ENCODE assay signal across 30 cellular contexts in genomic region chr9:109159583-109159982, GRCh38. TPM values are rescaled to one million over a fixed set of nuclear protein-coding genes. Genes with fewer than 3 reads are reported as not detected.
"Had no signal": no experiment of that assay in that cellular context is flagged by ENCODE, and none has a peak within 500 bp of the region (broad histone marks: within the 10 kb centered on the region; RNA-seq: fewer than 3 reads in every experiment).

No MANE protein-coding gene starts in this region.

- H3K4me3 ChIP-seq: adrenal gland, body of pancreas, colonic mucosa had no signal

- H3K36me3 ChIP-seq: adrenal gland, colonic mucosa had no signal

- H3K9me3 ChIP-seq: adrenal gland, body of pancreas, colonic mucosa had no signal

- H3K4me1 ChIP-seq: adrenal gland, body of pancreas, colonic mucosa had no signal

- ATAC-seq: activated CD4-positive, alpha-beta T cell treated with anti-CD3 and anti-CD28 coated beads for 36 hours; activated CD8-positive, alpha-beta memory T cell treated with anti-CD3 and anti-CD28 coated beads, Interleukin-2, amount 10 ng/mL, durations not matched to agents 7 days and 5 days; activated CD8-positive, alpha-beta T cell treated with anti-CD3 and anti-CD28 coated beads, Interleukin-2, amount 10 ng/mL, durations not matched to agents 7 days and 5 days; activated naive CD8-positive, alpha-beta T cell treated with anti-CD3 and anti-CD28 coated beads, Interleukin-2, amount 50 U/mL, for 24 hours; body of pancreas; esophagus mucosa had no signal

- H3K27ac ChIP-seq: adrenal gland, body of pancreas, colonic mucosa had no signal

- DNase-seq: activated CD4-positive, alpha-beta memory T cell treated with anti-CD3 and anti-CD28 coated beads for 36 hours; activated CD4-positive, alpha-beta T cell treated with anti-CD3 and anti-CD28 coated beads for 36 hours; activated CD4-positive, alpha-beta T cell treated with anti-CD3 and anti-CD28 coated beads, Interleukin-2, amount 10 ng/mL, durations not matched to agents 24 days and 14 days; activated CD4-positive, CD25-positive, alpha-beta regulatory T cell; activated CD4-positive, CD25-positive, alpha-beta regulatory T cell treated with anti-CD3 and anti-CD28 coated beads, Interleukin-2, amount 50 U/mL, for 72 hours; activated CD8-positive, alpha-beta memory T cell treated with anti-CD3 and anti-CD28 coated beads, Interleukin-2, amount 10 ng/mL, durations not matched to agents 7 days and 5 days; activated CD8-positive, alpha-beta memory T cell treated with anti-CD3 and anti-CD28 coated beads, Interleukin-2, amount 50 U/mL, for 4 hours; activated CD8-positive, alpha-beta T cell treated with anti-CD3 and anti-CD28 coated beads, Interleukin-2, amount 10 ng/mL, durations not matched to agents 7 days and 5 days; activated effector memory CD4-positive, alpha-beta T cell treated with anti-CD3 and anti-CD28 coated beads, Interleukin-2, amount 50 U/mL, for 16 hours; activated naive CD4-positive, alpha-beta T cell treated with anti-CD3 and anti-CD28 coated beads for 36 hours; activated naive CD8-positive, alpha-beta T cell treated with anti-CD3 and anti-CD28 coated beads for 36 hours; activated naive CD8-positive, alpha-beta T cell treated with anti-CD3 and anti-CD28 coated beads, Interleukin-2, amount 50 U/mL, for 24 hours; activated T-cell treated with anti-CD3 and anti-CD28 coated beads, Interleukin-2, amount 50 U/mL, for 1 hour; activated T-cell treated with anti-CD3 and anti-CD28 coated beads, Interleukin-2, amount 50 U/mL, for 48 hours; adrenal gland; amygdala; aorta; body of pancreas; central memory CD4-positive, alpha-beta T cell; cerebellar nuclear complex; colonic mucosa; effector memory CD4-positive, alpha-beta T cell; endodermal cell; head of caudate nucleus; T-helper 2 cell had no signal

- H3K27me3 ChIP-seq: adrenal gland, body of pancreas, colonic mucosa had no signal

RNA-seq across cellular contexts. Expression of gene FRRS1L, which starts 7.5 kb away (rescaled TPM):
- total RNA-seq: activated CD4-positive, alpha-beta memory T cell treated with anti-CD3 and anti-CD28 coated beads for 36 hours; activated CD4-positive, alpha-beta T cell treated with anti-CD3 and anti-CD28 coated beads for 36 hours; activated CD4-positive, alpha-beta T cell treated with anti-CD3 and anti-CD28 coated beads, Interleukin-2, amount 10 ng/mL, durations not matched to agents 24 days and 14 days; activated CD8-positive, alpha-beta memory T cell treated with anti-CD3 and anti-CD28 coated beads for 36 hours; activated CD8-positive, alpha-beta memory T cell treated with anti-CD3 and anti-CD28 coated beads, Interleukin-2, amount 10 ng/mL, durations not matched to agents 7 days and 5 days; activated CD8-positive, alpha-beta T cell treated with anti-CD3 and anti-CD28 coated beads, Interleukin-2, amount 10 ng/mL, durations not matched to agents 7 days and 5 days; activated naive CD4-positive, alpha-beta T cell treated with anti-CD3 and anti-CD28 coated beads for 36 hours; activated naive CD8-positive, alpha-beta T cell treated with anti-CD3 and anti-CD28 coated beads for 36 hours; activated T-helper 1 cell treated with anti-CD3 and anti-CD28 coated beads, Interleukin-12 subunit alpha, Interleukin-12 subunit beta, Interleukin-2, Interleukin-4 antibody, amounts not matched to agents 30 ng/mL and 10 ng/mL and 1 ng/mL, durations not matched to agents 14 hours and 24 hours and 36 hours; activated T-helper 2 cell treated with anti-CD3 and anti-CD28 coated beads, Interferon-gamma antibody, Interleukin-2, Interleukin-4, amounts not matched to agents 10 μg/mL and 5 μg/mL and 100 μg/mL, durations not matched to agents 14 hours and 24 hours and 36 hours; esophagus mucosa; T-helper 1 cell treated with Interleukin-12 subunit alpha and Interleukin-12 subunit beta and Interleukin-4 antibody, amounts not matched to agents 30 ng/mL and 1 ng/mL, for 36 hours had no signal
